17 cellular contexts compared by ENCODE assay signal in genomic region chr15:52008326-52008697, GRCh38. TPM values are rescaled to one million over a fixed set of nuclear protein-coding genes. Genes with fewer than 3 reads are reported as not detected.
DNase-seq lines count a peak whose midpoint lies in the region; ATAC-seq and TF ChIP-seq lines count a peak whose summit lies in the region.
"Had no signal": no experiment of that assay in that cellular context is flagged by ENCODE, and none has a peak within 500 bp of the region (broad histone marks: within the 10 kb centered on the region; RNA-seq: fewer than 3 reads in every experiment).

No MANE protein-coding gene starts in this region.

- H3K9me2 ChIP-seq in Loucy (replicated peaks; ENCODE audit: low read depth, low read length) = no peaks in the 10 kb centered on the region

- H3K27me3 Mint-ChIP-seq in activated naive CD4-positive, alpha-beta T cell treated with anti-CD3 and anti-CD28 coated beads, Interleukin-2, amount 50 U/mL, for 24 hours = no peaks in the 10 kb centered on the region
- H3K27me3 Mint-ChIP-seq in activated naive CD8-positive, alpha-beta T cell treated with anti-CD3 and anti-CD28 coated beads for 36 hours = no peaks in the 10 kb centered on the region
- H3K27me3 Mint-ChIP-seq: dendritic cell treated with granulocyte-macrophage colony-stimulating factor and Interleukin-4, amounts not matched to agents 40 ng/mL and 50 ng/mL, for 4 days had no signal

- no peak for ATAC-seq in stimulated activated effector memory CD8-positive, alpha-beta T cell treated with anti-CD3 and anti-CD28 coated beads, Interleukin-12 subunit alpha, Interleukin-12 subunit beta, amount 100 ng/mL, for 72 hours
- ATAC-seq: left lung had no signal

- H3K4me1 Mint-ChIP-seq in activated naive CD4-positive, alpha-beta T cell treated with anti-CD3 and anti-CD28 coated beads, Interleukin-2, amount 50 U/mL, for 24 hours = peaks cover 37% of the 10 kb centered on the region
- peaks cover 40% of the 10 kb centered on the region for H3K4me1 Mint-ChIP-seq in activated naive CD8-positive, alpha-beta T cell treated with anti-CD3 and anti-CD28 coated beads for 36 hours
- H3K4me1 Mint-ChIP-seq in stimulated activated effector memory CD8-positive, alpha-beta T cell treated with anti-CD3 and anti-CD28 coated beads, Interleukin-12 subunit alpha, Interleukin-12 subunit beta, amount 100 ng/mL, for 72 hours = peaks cover 70% of the 10 kb centered on the region

- no peaks in the 10 kb centered on the region for H3K79me2 ChIP-seq in Loucy (ENCODE audit: insufficient read depth, low read length)

- DNase-seq in activated naive CD4-positive, alpha-beta T cell (lab: John Stamatoyannopoulos, UW) = no peak
- DNase-seq in activated naive CD8-positive, alpha-beta T cell treated with anti-CD3 and anti-CD28 coated beads for 36 hours = no peak
- DNase-seq in stimulated activated effector memory CD8-positive, alpha-beta T cell treated with anti-CD3 and anti-CD28 coated beads, Interleukin-12 subunit alpha, Interleukin-12 subunit beta, amount 100 ng/mL, for 72 hours (ENCODE audit: low spot score in 2 of 2) = no peak
- no peak for DNase-seq in NCI-H226
- DNase-seq in EL = no peak
- DNase-seq: activated CD4-positive, CD25-positive, alpha-beta regulatory T cell treated with anti-CD3 and anti-CD28 coated beads, Interleukin-2, amount 50 U/mL, for 72 hours; activated gamma-delta T cell treated with Interleukin-2 at 50 U/mL for 16 hours; BE2C; brain microvascular endothelial cell; DMS 273 treated with DMSO at 0.1 percent for 48 hours; left lung; ovary; stimulated activated CD4-positive, alpha-beta T cell treated with anti-CD3 and anti-CD28 coated beads, Interleukin-4, amount 100 ng/mL, for 24 hours; thyroid gland had no signal

- peak overlapping the region; percentile 79 for H3K27ac Mint-ChIP-seq in activated naive CD4-positive, alpha-beta T cell treated with anti-CD3 and anti-CD28 coated beads, Interleukin-2, amount 50 U/mL, for 24 hours
- peak overlapping the region; percentile 62 for H3K27ac Mint-ChIP-seq in activated naive CD8-positive, alpha-beta T cell treated with anti-CD3 and anti-CD28 coated beads for 36 hours
- peak overlapping the region; percentile 26 for H3K27ac Mint-ChIP-seq in stimulated activated effector memory CD8-positive, alpha-beta T cell treated with anti-CD3 and anti-CD28 coated beads, Interleukin-12 subunit alpha, Interleukin-12 subunit beta, amount 100 ng/mL, for 72 hours
- H3K27ac Mint-ChIP-seq: dendritic cell treated with granulocyte-macrophage colony-stimulating factor and Interleukin-4, amounts not matched to agents 40 ng/mL and 50 ng/mL, for 4 days had no signal

- peak overlapping the region; percentile 55; the same call in 1 of the 2 replicates for H2AFZ ChIP-seq in Loucy (ENCODE audit: low read length)

- no peak overlapping the region for H3K4me3 Mint-ChIP-seq in activated naive CD4-positive, alpha-beta T cell treated with anti-CD3 and anti-CD28 coated beads, Interleukin-2, amount 50 U/mL, for 24 hours
- H3K4me3 Mint-ChIP-seq in activated naive CD8-positive, alpha-beta T cell treated with anti-CD3 and anti-CD28 coated beads for 36 hours = no peak overlapping the region
- H3K4me3 Mint-ChIP-seq in stimulated activated effector memory CD8-positive, alpha-beta T cell treated with anti-CD3 and anti-CD28 coated beads, Interleukin-12 subunit alpha, Interleukin-12 subunit beta, amount 100 ng/mL, for 72 hours = no peak overlapping the region
- H3K4me3 Mint-ChIP-seq: dendritic cell treated with granulocyte-macrophage colony-stimulating factor and Interleukin-4, amounts not matched to agents 40 ng/mL and 50 ng/mL, for 4 days had no signal

- H3K36me3 Mint-ChIP-seq in activated naive CD4-positive, alpha-beta T cell treated with anti-CD3 and anti-CD28 coated beads, Interleukin-2, amount 50 U/mL, for 24 hours = no peaks in the 10 kb centered on the region
- no peaks in the 10 kb centered on the region for H3K36me3 Mint-ChIP-seq in activated naive CD8-positive, alpha-beta T cell treated with anti-CD3 and anti-CD28 coated beads for 36 hours
- H3K36me3 Mint-ChIP-seq in stimulated activated effector memory CD8-positive, alpha-beta T cell treated with anti-CD3 and anti-CD28 coated beads, Interleukin-12 subunit alpha, Interleukin-12 subunit beta, amount 100 ng/mL, for 72 hours = no peaks in the 10 kb centered on the region

- no peaks in the 10 kb centered on the region for H3K27me3 ChIP-seq in Loucy (ENCODE audit: insufficient read depth, low read length, poor library complexity, severe bottlenecking)
- H3K27me3 ChIP-seq: BE2C, brain microvascular endothelial cell, left lung, ovary, thyroid gland had no signal

- no peaks in the 10 kb centered on the region for H4K20me1 ChIP-seq in Loucy (ENCODE audit: insufficient read depth, low read length, poor library complexity, severe bottlenecking)

- H3K9me3 ChIP-seq in Loucy (ENCODE audit: insufficient read depth, low read depth, low read length) = no peaks in the 10 kb centered on the region
- H3K9me3 ChIP-seq: BE2C, left lung, ovary, thyroid gland had no signal

- H3F3A ChIP-seq in Loucy (ENCODE audit: low read depth) = no peaks in the 10 kb centered on the region

- no peak overlapping the region for H3K4me3 ChIP-seq in Loucy (ENCODE audit: low read length, poor library complexity, severe bottlenecking)
- H3K4me3 ChIP-seq: left lung, ovary, thyroid gland had no signal

- H3K4me2 ChIP-seq in Loucy (ENCODE audit: low read depth, low read length, poor library complexity, severe bottlenecking) = no peak overlapping the region

- no peaks in the 10 kb centered on the region for H3K36me3 ChIP-seq in Loucy (ENCODE audit: insufficient read depth, low read length)
- H3K36me3 ChIP-seq: BE2C, brain microvascular endothelial cell, left lung, ovary, thyroid gland had no signal

- no peak for TF ChIP-seq CTCF in Loucy (conservative IDR thresholded peaks at IDR 0.05; ENCODE audit: low read length)

- no peak overlapping the region for H3K9ac ChIP-seq in Loucy (ENCODE audit: low read depth, low read length, poor library complexity, severe bottlenecking)

- peaks cover 23% of the 10 kb centered on the region for H3K4me1 ChIP-seq in Loucy (ENCODE audit: insufficient read depth, low read length, poor library complexity, severe bottlenecking)
- H3K4me1 ChIP-seq: BE2C had no signal

- H3K9me3 Mint-ChIP-seq in activated naive CD4-positive, alpha-beta T cell treated with anti-CD3 and anti-CD28 coated beads, Interleukin-2, amount 50 U/mL, for 24 hours = no peaks in the 10 kb centered on the region
- peaks cover under 1% of the 10 kb centered on the region for H3K9me3 Mint-ChIP-seq in activated naive CD8-positive, alpha-beta T cell treated with anti-CD3 and anti-CD28 coated beads for 36 hours
- H3K9me3 Mint-ChIP-seq in stimulated activated effector memory CD8-positive, alpha-beta T cell treated with anti-CD3 and anti-CD28 coated beads, Interleukin-12 subunit alpha, Interleukin-12 subunit beta, amount 100 ng/mL, for 72 hours = no peaks in the 10 kb centered on the region
- H3K9me3 Mint-ChIP-seq: dendritic cell treated with granulocyte-macrophage colony-stimulating factor and Interleukin-4, amounts not matched to agents 40 ng/mL and 50 ng/mL, for 4 days had no signal

RNA-seq across cellular contexts. Expression of gene MAPK6, which starts 10.7 kb away (rescaled TPM):
- 10 to 100 TPM; 52.6 to 53.5 TPM for total RNA-seq in activated naive CD8-positive, alpha-beta T cell treated with anti-CD3 and anti-CD28 coated beads for 36 hours

RNA-seq across cellular contexts. Expression of gene LEO1, which starts 36.7 kb away (rescaled TPM):
- total RNA-seq in activated naive CD8-positive, alpha-beta T cell treated with anti-CD3 and anti-CD28 coated beads for 36 hours = 10 to 100 TPM; 31.8 to 32.2 TPM

Comparison
In these comparisons a context has a peak if more than half of its experiments do, and no peak if none do; other contexts are left out.
1. H3K27ac Mint-ChIP-seq: peak in every context shown above with its lines; median percentile 79 in activated naive CD4-positive, alpha-beta T cell treated with anti-CD3 and anti-CD28 coated beads, Interleukin-2, amount 50 U/mL, for 24 hours; 62 in activated naive CD8-positive, alpha-beta T cell treated with anti-CD3 and anti-CD28 coated beads for 36 hours; 26 in stimulated activated effector memory CD8-positive, alpha-beta T cell treated with anti-CD3 and anti-CD28 coated beads, Interleukin-12 subunit alpha, Interleukin-12 subunit beta, amount 100 ng/mL, for 72 hours.